8 cellular contexts compared by ENCODE assay signal in genomic region chr14:106006043-106006442, GRCh38.
DNase-seq lines count a peak whose midpoint lies in the region; ATAC-seq and TF ChIP-seq lines count a peak whose summit lies in the region.
"Not testable (repeated sequence)": the region's sequence is repeated elsewhere in the genome, so short reads cannot be mapped to it uniquely, and the experiment has no call there.

No MANE protein-coding gene starts in this region.

- H3K9me3 Mint-ChIP-seq in T-helper 2 cell treated with Interferon-gamma antibody and Interleukin-4, amounts not matched to agents 5 μg/mL and 100 μg/mL, for 36 hours, result not testable (repeated sequence)

- H3K36me3 Mint-ChIP-seq in T-helper 2 cell treated with Interferon-gamma antibody and Interleukin-4, amounts not matched to agents 5 μg/mL and 100 μg/mL, for 36 hours (ENCODE audit: low read depth), result not testable (repeated sequence)

- WGBS in body of pancreas, 2 donors, result 21% methylated on average over 2 to 7 of the region's 8 CpGs
- WGBS in right lobe of liver (ENCODE audit: insufficient coverage, low coverage, low lambda C conversion rate, missing lambda C conversion rate), result 13% methylated on average over 3 of the region's 8 CpGs

- not testable (repeated sequence) for H3K27me3 ChIP-seq in BLaER1, body of pancreas, right lobe of liver

- H3K4me1 ChIP-seq in BLaER1, result peaks cover 32% of the 10 kb centered on the region
- not testable (repeated sequence) for H3K4me1 ChIP-seq in body of pancreas, right lobe of liver

- peaks cover 31% of the 10 kb centered on the region for H3K4me1 Mint-ChIP-seq in T-helper 2 cell treated with Interferon-gamma antibody and Interleukin-4, amounts not matched to agents 5 μg/mL and 100 μg/mL, for 36 hours (ENCODE audit: low read depth)

- not testable (repeated sequence) for ATAC-seq in body of pancreas
- ATAC-seq in right lobe of liver, result peak in 1 of 4 donors; percentile 28

- not testable (repeated sequence) for H3K27me3 Mint-ChIP-seq in T-helper 2 cell treated with Interferon-gamma antibody and Interleukin-4, amounts not matched to agents 5 μg/mL and 100 μg/mL, for 36 hours (ENCODE audit: low read depth)

- peak overlapping the region; percentile 70 for H3K4me3 Mint-ChIP-seq in T-helper 2 cell treated with Interferon-gamma antibody and Interleukin-4, amounts not matched to agents 5 μg/mL and 100 μg/mL, for 36 hours

- DNase-seq in GM20000 (ENCODE audit: low spot score) (peak; percentile 24), NCI-H2107 treated with DMSO at 0.1 percent for 48 hours (lab: John Stamatoyannopoulos, UW; ENCODE audit: unreplicated experiment) (peak; percentile 46), activated T-cell treated with anti-CD3 and anti-CD28 coated beads for 1 hour (ENCODE audit: low read depth) (peak; percentile 41), body of pancreas (peak in 1 of 4 donors; percentile 24)
- DNase-seq in T-helper 2 cell treated with Interferon-gamma antibody and Interleukin-4, amounts not matched to agents 5 μg/mL and 100 μg/mL, for 36 hours (ENCODE audit: low spot score), result peak; percentile 56
- DNase-seq in right lobe of liver, result not testable (repeated sequence)
- peak; percentile 57 to 72 for DNase-seq in stimulated activated CD4-positive, alpha-beta T cell treated with anti-CD3 and anti-CD28 coated beads, Interleukin-4, amount 100 ng/mL, for 4 hours

- not testable (repeated sequence) for TF ChIP-seq POLR2A in body of pancreas (IDR thresholded peaks at IDR 0.05); right lobe of liver (IDR thresholded peaks at IDR 0.05)

- not testable (repeated sequence) for H3K36me3 ChIP-seq in BLaER1; body of pancreas (replicated peaks in 1 of 2; ENCODE audit: insufficient read depth in 1 of 2, low read depth in 2 of 2); right lobe of liver

- peak overlapping the region; percentile 71 for H3K4me2 ChIP-seq in BLaER1

- TF ChIP-seq CTCF in GM20000 (IDR thresholded peaks at IDR 0.05; ENCODE audit: extremely low read depth, missing control alignments) (peak; percentile 57), body of pancreas (IDR thresholded peaks at IDR 0.05) (peak in 6 of 7 experiments; percentile 28 to 57 (median 35)), right lobe of liver (IDR thresholded peaks at IDR 0.05) (peak; percentile 33 to 58 (median 52))

- intact Hi-C loops in body of pancreas (cut with DNase I); right lobe of liver (cut with DNase I): not testable (repeated sequence)

- peak overlapping the region; percentile 73 for H3K27ac Mint-ChIP-seq in T-helper 2 cell treated with Interferon-gamma antibody and Interleukin-4, amounts not matched to agents 5 μg/mL and 100 μg/mL, for 36 hours

- H3K4me3 ChIP-seq in BLaER1, result peak overlapping the region; percentile 71
- not testable (repeated sequence) for H3K4me3 ChIP-seq in body of pancreas, right lobe of liver

- H3K9me3 ChIP-seq in BLaER1, body of pancreas, right lobe of liver: not testable (repeated sequence)

- not testable (repeated sequence) for H3K9ac ChIP-seq in BLaER1

- H4K20me1 ChIP-seq in BLaER1, result not testable (repeated sequence)

- H3K27ac ChIP-seq in BLaER1, result peak overlapping the region; percentile 90; the same call in 1 of the 2 replicates
- not testable (repeated sequence) for H3K27ac ChIP-seq in body of pancreas, right lobe of liver
